Comparison of ENCODE assay signal across 17 cellular contexts in the genomic region with DNA sequence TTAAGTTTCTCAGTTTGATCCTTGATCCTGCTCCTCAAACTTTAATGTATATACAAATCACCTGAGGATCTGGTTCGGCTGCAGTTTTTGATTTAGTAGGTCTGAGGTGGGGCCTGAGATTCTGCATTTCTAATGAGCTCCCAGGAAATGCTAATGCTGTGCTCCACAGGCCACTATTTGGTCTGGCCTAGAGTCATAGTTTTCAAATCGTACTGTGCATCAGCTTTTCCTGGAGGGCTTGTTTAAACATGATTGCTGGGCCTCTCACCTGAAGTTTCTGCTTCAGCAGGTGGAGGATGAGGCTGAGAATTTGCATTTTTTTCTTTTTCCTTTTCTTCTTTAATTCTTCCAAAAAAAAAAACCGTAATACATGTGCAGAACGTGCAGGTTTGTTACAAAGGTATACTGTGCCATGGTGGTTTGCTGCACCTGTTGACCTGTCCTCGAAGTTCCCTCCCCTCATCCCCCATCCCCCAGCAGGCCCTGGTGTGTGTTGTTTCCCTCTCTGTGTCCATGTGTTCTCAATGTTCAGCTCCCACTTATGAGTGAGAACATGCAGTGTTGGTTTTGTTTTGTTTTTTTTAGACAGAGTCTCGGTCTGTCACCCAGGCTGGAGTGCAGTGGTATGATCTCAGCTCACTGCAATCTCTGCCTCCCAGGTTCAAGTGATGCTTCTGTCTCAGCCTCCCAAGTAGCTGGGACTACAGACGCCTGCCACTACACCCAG. TPM values are rescaled to one million over a fixed set of nuclear protein-coding genes. Genes with fewer than 3 reads are reported as not detected.
"Had no signal": no experiment of that assay in that cellular context is flagged by ENCODE, and none has a peak within 500 bp of the region (broad histone marks: within the 10 kb centered on the region; RNA-seq: fewer than 3 reads in every experiment).

No MANE protein-coding gene starts in this region.

- H3K4me3 ChIP-seq: dorsolateral prefrontal cortex, ovary, suprapubic skin, upper lobe of left lung had no signal

- H3K27ac Mint-ChIP-seq: activated T-helper 1 cell treated with anti-CD3 and anti-CD28 coated beads, Interleukin-12 subunit alpha, Interleukin-12 subunit beta, Interleukin-2, Interleukin-4 antibody, amounts not matched to agents 30 ng/mL and 10 ng/mL and 1 ng/mL, durations not matched to agents 14 hours and 24 hours and 36 hours; T-helper 2 cell treated with Interferon-gamma antibody and Interleukin-4, amounts not matched to agents 5 μg/mL and 100 μg/mL, for 36 hours had no signal

- H3K36me3 ChIP-seq: ovary, suprapubic skin, upper lobe of left lung had no signal

- DNase-seq: activated CD4-positive, CD25-positive, alpha-beta regulatory T cell treated with anti-CD3 and anti-CD28 coated beads, Interleukin-2, amount 50 U/mL, for 72 hours; activated naive CD4-positive, alpha-beta T cell; dorsolateral prefrontal cortex; foreskin melanocyte; kidney; left ventricle myocardium superior; mesendoderm; ovary; stimulated activated CD4-positive, alpha-beta T cell treated with anti-CD3 and anti-CD28 coated beads, Interleukin-12 subunit alpha, Interleukin-12 subunit beta, amount 100 ng/mL, for 4 hours; stimulated activated naive CD4-positive, alpha-beta T cell; SW 1271; upper lobe of left lung had no signal

- H3K4me1 ChIP-seq: upper lobe of left lung had no signal

- H3K27ac ChIP-seq: dorsolateral prefrontal cortex, ovary, suprapubic skin, upper lobe of left lung had no signal

- H3K27me3 ChIP-seq: dorsolateral prefrontal cortex, ovary, suprapubic skin, upper lobe of left lung had no signal

- H3K4me3 Mint-ChIP-seq: activated T-helper 1 cell treated with anti-CD3 and anti-CD28 coated beads, Interleukin-12 subunit alpha, Interleukin-12 subunit beta, Interleukin-2, Interleukin-4 antibody, amounts not matched to agents 30 ng/mL and 10 ng/mL and 1 ng/mL, durations not matched to agents 14 hours and 24 hours and 36 hours; central memory CD8-positive, alpha-beta T cell; neural crest cell; T-helper 2 cell treated with Interferon-gamma antibody and Interleukin-4, amounts not matched to agents 5 μg/mL and 100 μg/mL, for 36 hours had no signal

- H3K9me3 Mint-ChIP-seq: activated T-helper 1 cell treated with anti-CD3 and anti-CD28 coated beads, Interleukin-12 subunit alpha, Interleukin-12 subunit beta, Interleukin-2, Interleukin-4 antibody, amounts not matched to agents 30 ng/mL and 10 ng/mL and 1 ng/mL, durations not matched to agents 14 hours and 24 hours and 36 hours; central memory CD8-positive, alpha-beta T cell; neural crest cell; T-helper 2 cell treated with Interferon-gamma antibody and Interleukin-4, amounts not matched to agents 5 μg/mL and 100 μg/mL, for 36 hours had no signal

- H3K27me3 Mint-ChIP-seq: central memory CD8-positive, alpha-beta T cell had no signal

- ATAC-seq: left ventricle myocardium superior had no signal

RNA-seq across cellular contexts. Expression of gene CD28, which starts 42.2 kb away (rescaled TPM):
- total RNA-seq: neural crest cell had no signal
